ENCODE assay signal across 1 cellular context in the genomic region with DNA sequence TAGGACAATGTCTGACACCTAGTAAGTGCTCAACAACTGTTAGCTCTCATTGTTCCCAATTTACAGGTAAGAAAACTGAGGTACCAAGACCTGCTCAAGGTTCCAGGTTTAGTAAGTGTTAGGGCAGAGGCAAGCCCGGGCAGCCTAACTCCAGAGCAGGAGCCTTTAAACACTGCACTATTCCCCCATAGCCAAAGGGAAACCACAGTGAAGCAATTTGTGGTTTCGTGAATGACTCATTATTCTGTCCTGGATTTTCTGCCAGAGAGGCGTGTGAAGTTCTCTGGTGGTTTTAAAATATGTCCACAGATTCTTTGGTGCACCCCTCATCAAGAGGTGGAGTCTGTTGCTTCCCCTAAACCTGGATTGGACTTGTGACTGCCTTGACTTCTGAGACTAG.
TF ChIP-seq lines count a peak whose summit lies in the region.

No MANE protein-coding gene starts in this region.

TF ChIP-seq in K562, 482 proteins besides CTCF, POLR2A, EP300 and RAD21:
- TF ChIP-seq ATF3 (IDR thresholded peaks at IDR 0.05) (peak; percentile 16; the same call in 1 of the 2 replicates), ATF3 (CRISPR knock-in tag; conservative IDR thresholded peaks at IDR 0.05) (no peak), HSF4 (CRISPR knock-in tag; IDR thresholded peaks at IDR 0.05; ENCODE audit: borderline replicate concordance) (no peak), FOSL1 (tag; conservative IDR thresholded peaks at IDR 0.05) (peak; percentile 56), CEBPG (CRISPR knock-in tag; IDR thresholded peaks at IDR 0.05) (no peak), CEBPG (tag; conservative IDR thresholded peaks at IDR 0.05 in 1 of 2, IDR thresholded peaks at IDR 0.05 in 1 of 2) (peak in 1 of 2 experiments; percentile 50; a peak in 1 of 4 replicates)
